In the genomic region with DNA sequence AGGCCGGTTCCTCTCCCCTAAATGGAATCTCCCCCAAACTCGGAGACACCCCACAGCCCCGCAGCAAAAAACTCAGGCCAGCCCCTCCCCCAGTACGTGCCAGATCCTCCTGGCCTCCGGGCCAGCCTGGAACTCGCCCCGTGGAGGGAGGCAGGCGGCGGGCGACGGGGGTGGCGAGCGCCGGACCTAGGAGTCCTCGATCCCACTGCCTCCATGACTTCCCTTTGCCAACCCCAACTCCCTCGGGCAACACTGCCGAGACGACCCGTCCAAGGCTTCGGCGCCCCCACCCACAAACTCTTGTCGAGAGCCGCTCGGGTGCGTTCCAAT, we compare ENCODE assay signal across 8 cellular contexts. TPM values are rescaled to one million over a fixed set of nuclear protein-coding genes. Genes with fewer than 3 reads are reported as not detected.
DNase-seq lines count a peak whose midpoint lies in the region; ATAC-seq and TF ChIP-seq lines count a peak whose summit lies in the region.

No MANE protein-coding gene starts in this region.

- 1 to 2% methylated on average over 14 to 25 of the region's 25 CpGs for WGBS in lung, 2 donors
- WGBS in upper lobe of left lung, 2 donors: 1 to 3% methylated on average over 7 to 19 of the region's 25 CpGs

- no peak for TF ChIP-seq CTCF in brain microvascular endothelial cell (IDR thresholded peaks at IDR 0.05; ENCODE audit: low read depth, low read length, missing control alignments)
- TF ChIP-seq CTCF in lung (IDR thresholded peaks at IDR 0.05; ENCODE audit: control extremely low read depth, extremely low read depth): no peak
- no peak for TF ChIP-seq CTCF in upper lobe of left lung (IDR thresholded peaks at IDR 0.05)

- H3K36me3 ChIP-seq in brain microvascular endothelial cell (replicated peaks) (no peaks in the 10 kb centered on the region), lung (ENCODE audit: control insufficient read depth in 2 of 2, insufficient read depth in 2 of 2, low read length in 2 of 2) (no peaks in the 10 kb centered on the region), upper lobe of left lung (no peaks in the 10 kb centered on the region)

- DNase-seq in activated naive CD4-positive, alpha-beta T cell treated with anti-CD3 and anti-CD28 coated beads for 36 hours: no peak
- no peak for DNase-seq in activated naive CD4-positive, alpha-beta T cell (lab: John Stamatoyannopoulos, UW)
- DNase-seq in brain microvascular endothelial cell (no peak), lung (ENCODE audit: low spot score) (no peak), upper lobe of left lung (peak in 1 of 2 donors; percentile 87), HPDE6-E6E7 (ENCODE audit: extremely low spot score) (no peak)

- H3K27me3 Mint-ChIP-seq in activated naive CD4-positive, alpha-beta T cell treated with anti-CD3 and anti-CD28 coated beads for 36 hours (ENCODE audit: low read depth): peaks cover 40% of the 10 kb centered on the region

- CTCF ChIA-PET in activated naive CD4-positive, alpha-beta T cell treated with anti-CD3 and anti-CD28 coated beads for 36 hours (lab: Charles Lee): no interaction called here

- H3K4me1 ChIP-seq in lung (ENCODE audit: control insufficient read depth in 2 of 2, insufficient read depth in 2 of 2, low read length in 2 of 2) (peaks cover 14 to 19% of the 10 kb centered on the region in 2 donors), upper lobe of left lung (peaks cover 18 to 30% (median 23%) of the 10 kb centered on the region in 4 donors)

- H3K36me3 Mint-ChIP-seq in activated naive CD4-positive, alpha-beta T cell treated with anti-CD3 and anti-CD28 coated beads for 36 hours (ENCODE audit: low read depth): no peaks in the 10 kb centered on the region

- in situ Hi-C loops in brain microvascular endothelial cell (cut with HindIII; ENCODE audit: low pct_ligation_motif_present, low sequenced_read_pairs): no loop called here

- H3K27me3 ChIP-seq in brain microvascular endothelial cell (replicated peaks) (no peaks in the 10 kb centered on the region), lung (ENCODE audit: control insufficient read depth, insufficient read depth) (no peaks in the 10 kb centered on the region), upper lobe of left lung (no peaks in the 10 kb centered on the region)

- H3K27ac Mint-ChIP-seq in activated naive CD4-positive, alpha-beta T cell treated with anti-CD3 and anti-CD28 coated beads for 36 hours: no peak overlapping the region

- H3K27ac ChIP-seq in brain microvascular endothelial cell (no peak overlapping the region), lung (ENCODE audit: low read depth in 1 of 2, low read length in 1 of 2) (peak overlapping the region; percentile 75 to 92), upper lobe of left lung (peak overlapping the region; percentile 70 to 95 (median 94))

- H3K4me3 ChIP-seq in brain microvascular endothelial cell (ENCODE audit: low read depth, low read length): peak overlapping the region; percentile 77
- H3K4me3 ChIP-seq in lung: peak overlapping the region; percentile 81
- H3K4me3 ChIP-seq in upper lobe of left lung: peak overlapping the region; percentile 82 to 95 (median 87)

- no peak for TF ChIP-seq POLR2A in upper lobe of left lung (IDR thresholded peaks at IDR 0.05)
- TF ChIP-seq POLR2A in GM18505 (IDR thresholded peaks at IDR 0.05; ENCODE audit: borderline replicate concordance, extremely low read depth, insufficient read depth, insufficient read length): no peak

- H3K9me3 Mint-ChIP-seq in activated naive CD4-positive, alpha-beta T cell treated with anti-CD3 and anti-CD28 coated beads for 36 hours: no peaks in the 10 kb centered on the region

- H3K4me3 Mint-ChIP-seq in activated naive CD4-positive, alpha-beta T cell treated with anti-CD3 and anti-CD28 coated beads for 36 hours: peak overlapping the region; percentile 64

- peaks cover 4% of the 10 kb centered on the region for H3K4me1 Mint-ChIP-seq in activated naive CD4-positive, alpha-beta T cell treated with anti-CD3 and anti-CD28 coated beads for 36 hours (ENCODE audit: low read depth)

- TF ChIP-seq EP300 in upper lobe of left lung (IDR thresholded peaks at IDR 0.05): no peak

- ATAC-seq in lung (ENCODE audit: insufficient read depth, low FRiP score) (no peak), upper lobe of left lung (ENCODE audit: low FRiP score in 2 of 2) (peak; percentile 19 to 44), GM18505 (IDR thresholded peaks at IDR 0.05; ENCODE audit: unreplicated experiment) (no peak), HG03439 (IDR thresholded peaks at IDR 0.05; ENCODE audit: unreplicated experiment) (no peak)

- H3K9me3 ChIP-seq in lung (ENCODE audit: control insufficient read depth in 2 of 2, insufficient read depth in 1 of 2, low read length in 1 of 2) (no peaks in the 10 kb centered on the region), upper lobe of left lung (no peaks in the 10 kb centered on the region)

- intact Hi-C loops in activated naive CD4-positive, alpha-beta T cell treated with anti-CD3 and anti-CD28 coated beads for 36 hours (cut with micrococcal nuclease): no loop called here

RNA-seq across cellular contexts. Expression of gene ADCY6, which starts 0.4 kb away (rescaled TPM):
- total RNA-seq in activated naive CD4-positive, alpha-beta T cell treated with anti-CD3 and anti-CD28 coated beads for 36 hours: under 1 TPM; 0.05 to 0.15 TPM
- total RNA-seq in lung (10 to 100 TPM; 33.4 to 37.0 TPM), upper lobe of left lung (100 to 1,000 TPM in 1 of 6 donors, 10 to 100 TPM in 5; 26.0 to 113 (median 35.1) TPM)
- polyA plus RNA-seq in lung: 10 to 100 TPM; 14.4 to 19.0 TPM

RNA-seq across cellular contexts. Expression of gene CACNB3, which starts 29.8 kb away (rescaled TPM):
- 10 to 100 TPM in 1 of 2 experiments, 1 to 10 TPM in 1; 9.5 to 10.0 TPM for total RNA-seq in activated naive CD4-positive, alpha-beta T cell treated with anti-CD3 and anti-CD28 coated beads for 36 hours
- 10 to 100 TPM; 12.3 to 33.1 TPM for total RNA-seq in lung
- polyA plus RNA-seq in lung: 1 to 10 TPM; 8.3 to 9.9 TPM
- 10 to 100 TPM in 5 of 6 donors, 1 to 10 TPM in 1; 9.1 to 21.2 (median 14.3) TPM for total RNA-seq in upper lobe of left lung

Comparison
In these comparisons a context has a peak if more than half of its experiments do, and no peak if none do; other contexts are left out.
1. ATAC-seq: peak in upper lobe of left lung (2 of 2); none in lung (single experiment), GM18505 (single experiment) and HG03439 (single experiment).
2. RNA of gene ADCY6, which starts 0.4 kb away (total RNA-seq): 33.4 to 37.0 TPM in lung and 26.0 to 113 TPM in upper lobe of left lung; 0.05 to 0.15 TPM in activated naive CD4-positive, alpha-beta T cell treated with anti-CD3 and anti-CD28 coated beads for 36 hours; every median in the first group is over 10 times any median in the second.
3. Peak in every context shown above with its lines, with median percentiles within 50 percentile points of each other: H3K4me3 ChIP-seq.